Comparison of ENCODE assay signal across 35 cellular contexts in the genomic region with DNA sequence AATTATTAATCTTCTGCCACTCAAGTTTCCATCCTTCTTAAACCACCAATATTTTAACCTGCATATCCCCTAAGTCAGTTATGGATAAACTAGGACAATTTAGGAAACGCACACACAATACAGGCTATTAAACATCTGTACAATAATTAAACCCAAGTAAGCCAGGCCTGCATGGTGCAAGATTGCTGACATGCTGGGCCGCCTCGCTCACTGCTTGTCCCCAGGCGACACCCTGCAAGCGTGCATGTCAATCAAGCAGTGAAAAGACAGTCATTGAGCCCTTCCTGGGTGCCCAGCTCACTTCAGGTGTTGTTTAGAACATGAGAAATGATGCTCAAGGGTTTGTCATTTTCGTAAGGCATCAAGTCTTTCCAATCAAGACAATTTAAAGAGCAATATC.
"Had no signal": no experiment of that assay in that cellular context is flagged by ENCODE, and none has a peak within 500 bp of the region (broad histone marks: within the 10 kb centered on the region; RNA-seq: fewer than 3 reads in every experiment).

No MANE protein-coding gene starts in this region.

- H3K4me3 ChIP-seq: ascending aorta, breast epithelium, cardiac muscle cell, coronary artery, dorsolateral prefrontal cortex, esophagus muscularis mucosa, gastrocnemius medialis had no signal

- H3K27me3 Mint-ChIP-seq: activated CD4-positive, alpha-beta memory T cell treated with anti-CD3 and anti-CD28 coated beads for 36 hours; activated CD4-positive, alpha-beta T cell treated with anti-CD3 and anti-CD28 coated beads for 36 hours; activated CD8-positive, alpha-beta memory T cell treated with anti-CD3 and anti-CD28 coated beads, Interleukin-2, amount 10 ng/mL, durations not matched to agents 7 days and 5 days; activated naive CD8-positive, alpha-beta T cell treated with anti-CD3 and anti-CD28 coated beads, Interleukin-2, amount 50 U/mL, for 24 hours; central memory CD8-positive, alpha-beta T cell; dendritic cell treated with granulocyte-macrophage colony-stimulating factor and Interleukin-4, amounts not matched to agents 40 ng/mL and 50 ng/mL, for 4 days had no signal

- H3K9me3 Mint-ChIP-seq: activated CD4-positive, alpha-beta T cell treated with anti-CD3 and anti-CD28 coated beads, Interleukin-2, amount 10 ng/mL, durations not matched to agents 24 days and 14 days; activated T-helper 1 cell treated with anti-CD3 and anti-CD28 coated beads, Interleukin-12 subunit alpha, Interleukin-12 subunit beta, Interleukin-2, Interleukin-4 antibody, amounts not matched to agents 30 ng/mL and 10 ng/mL and 1 ng/mL, durations not matched to agents 14 hours and 24 hours and 36 hours; activated T-helper 2 cell treated with anti-CD3 and anti-CD28 coated beads, Interferon-gamma antibody, Interleukin-2, Interleukin-4, amounts not matched to agents 10 μg/mL and 5 μg/mL and 100 μg/mL, durations not matched to agents 14 hours and 24 hours and 36 hours; T-helper 2 cell treated with Interferon-gamma antibody and Interleukin-4, amounts not matched to agents 5 μg/mL and 100 μg/mL, for 36 hours had no signal

- H3K9me3 ChIP-seq: gastrocnemius medialis had no signal

- H3K27me3 ChIP-seq: ascending aorta, breast epithelium, cardiac muscle cell, dorsolateral prefrontal cortex, esophagus muscularis mucosa, foreskin keratinocyte, gastrocnemius medialis had no signal

- H3K27ac ChIP-seq: ascending aorta, cardiac muscle cell, dorsolateral prefrontal cortex, esophagus muscularis mucosa, foreskin keratinocyte, gastrocnemius medialis had no signal

- DNase-seq: activated CD4-positive, alpha-beta memory T cell treated with anti-CD3 and anti-CD28 coated beads for 36 hours; activated CD4-positive, alpha-beta T cell treated with anti-CD3 and anti-CD28 coated beads for 36 hours; activated CD4-positive, alpha-beta T cell treated with anti-CD3 and anti-CD28 coated beads, Interleukin-2, amount 10 ng/mL, durations not matched to agents 24 days and 14 days; activated CD4-positive, CD25-positive, alpha-beta regulatory T cell; activated CD4-positive, CD25-positive, alpha-beta regulatory T cell treated with anti-CD3 and anti-CD28 coated beads, Interleukin-2, amount 50 U/mL, for 72 hours; activated CD8-positive, alpha-beta memory T cell treated with anti-CD3 and anti-CD28 coated beads, Interleukin-2, amount 10 ng/mL, durations not matched to agents 7 days and 5 days; activated CD8-positive, alpha-beta memory T cell treated with anti-CD3 and anti-CD28 coated beads, Interleukin-2, amount 50 U/mL, for 4 hours; activated CD8-positive, alpha-beta T cell treated with anti-CD3 and anti-CD28 coated beads, Interleukin-2, amount 10 ng/mL, durations not matched to agents 7 days and 5 days; activated effector memory CD4-positive, alpha-beta T cell treated with anti-CD3 and anti-CD28 coated beads, Interleukin-2, amount 50 U/mL, for 16 hours; activated naive CD4-positive, alpha-beta T cell treated with anti-CD3 and anti-CD28 coated beads for 36 hours; activated naive CD8-positive, alpha-beta T cell treated with anti-CD3 and anti-CD28 coated beads for 36 hours; activated naive CD8-positive, alpha-beta T cell treated with anti-CD3 and anti-CD28 coated beads, Interleukin-2, amount 50 U/mL, for 24 hours; activated T-cell treated with anti-CD3 and anti-CD28 coated beads, Interleukin-2, amount 50 U/mL, for 1 hour; activated T-cell treated with anti-CD3 and anti-CD28 coated beads, Interleukin-2, amount 50 U/mL, for 48 hours; dorsolateral prefrontal cortex; effector memory CD4-positive, alpha-beta T cell; erythroblast; foreskin keratinocyte; gastrocnemius medialis; glutamatergic neuron; T-helper 1 cell; T-helper 17 cell; T1000 had no signal

- H3K27ac Mint-ChIP-seq: activated CD4-positive, alpha-beta memory T cell treated with anti-CD3 and anti-CD28 coated beads for 36 hours; activated CD4-positive, alpha-beta T cell treated with anti-CD3 and anti-CD28 coated beads for 36 hours; activated CD4-positive, alpha-beta T cell treated with anti-CD3 and anti-CD28 coated beads, Interleukin-2, amount 10 ng/mL, durations not matched to agents 24 days and 14 days; activated CD8-positive, alpha-beta memory T cell treated with anti-CD3 and anti-CD28 coated beads, Interleukin-2, amount 10 ng/mL, durations not matched to agents 7 days and 5 days; activated CD8-positive, alpha-beta T cell treated with anti-CD3 and anti-CD28 coated beads, Interleukin-2, amount 10 ng/mL, durations not matched to agents 7 days and 5 days; activated naive CD4-positive, alpha-beta T cell treated with anti-CD3 and anti-CD28 coated beads for 36 hours; activated naive CD4-positive, alpha-beta T cell treated with anti-CD3 and anti-CD28 coated beads, Interleukin-2, amount 50 U/mL, for 24 hours; activated naive CD8-positive, alpha-beta T cell treated with anti-CD3 and anti-CD28 coated beads for 36 hours; activated naive CD8-positive, alpha-beta T cell treated with anti-CD3 and anti-CD28 coated beads, Interleukin-2, amount 50 U/mL, for 24 hours; activated T-helper 1 cell treated with anti-CD3 and anti-CD28 coated beads, Interleukin-12 subunit alpha, Interleukin-12 subunit beta, Interleukin-2, Interleukin-4 antibody, amounts not matched to agents 30 ng/mL and 10 ng/mL and 1 ng/mL, durations not matched to agents 14 hours and 24 hours and 36 hours; activated T-helper 2 cell treated with anti-CD3 and anti-CD28 coated beads, Interferon-gamma antibody, Interleukin-2, Interleukin-4, amounts not matched to agents 10 μg/mL and 5 μg/mL and 100 μg/mL, durations not matched to agents 14 hours and 24 hours and 36 hours; brain; dendritic cell treated with granulocyte-macrophage colony-stimulating factor and Interleukin-4, amounts not matched to agents 40 ng/mL and 50 ng/mL, for 4 days; T-helper 17 cell; T-helper 2 cell treated with Interferon-gamma antibody and Interleukin-4, amounts not matched to agents 5 μg/mL and 100 μg/mL, for 36 hours had no signal

- H3K36me3 ChIP-seq: ascending aorta, breast epithelium, cardiac muscle cell, esophagus muscularis mucosa, gastrocnemius medialis had no signal

- H3K36me3 Mint-ChIP-seq: activated CD4-positive, alpha-beta memory T cell treated with anti-CD3 and anti-CD28 coated beads for 36 hours; activated CD8-positive, alpha-beta memory T cell treated with anti-CD3 and anti-CD28 coated beads, Interleukin-2, amount 10 ng/mL, durations not matched to agents 7 days and 5 days; activated naive CD4-positive, alpha-beta T cell treated with anti-CD3 and anti-CD28 coated beads, Interleukin-2, amount 50 U/mL, for 24 hours; activated naive CD8-positive, alpha-beta T cell treated with anti-CD3 and anti-CD28 coated beads for 36 hours; brain had no signal

- H3K4me1 ChIP-seq: ascending aorta, breast epithelium, esophagus muscularis mucosa, foreskin keratinocyte, gastrocnemius medialis had no signal

- H3K4me3 Mint-ChIP-seq: activated CD4-positive, alpha-beta memory T cell treated with anti-CD3 and anti-CD28 coated beads for 36 hours; activated CD4-positive, alpha-beta T cell treated with anti-CD3 and anti-CD28 coated beads for 36 hours; activated CD4-positive, alpha-beta T cell treated with anti-CD3 and anti-CD28 coated beads, Interleukin-2, amount 10 ng/mL, durations not matched to agents 24 days and 14 days; activated CD8-positive, alpha-beta memory T cell treated with anti-CD3 and anti-CD28 coated beads, Interleukin-2, amount 10 ng/mL, durations not matched to agents 7 days and 5 days; activated CD8-positive, alpha-beta T cell treated with anti-CD3 and anti-CD28 coated beads, Interleukin-2, amount 10 ng/mL, durations not matched to agents 7 days and 5 days; activated naive CD4-positive, alpha-beta T cell treated with anti-CD3 and anti-CD28 coated beads for 36 hours; activated naive CD4-positive, alpha-beta T cell treated with anti-CD3 and anti-CD28 coated beads, Interleukin-2, amount 50 U/mL, for 24 hours; activated naive CD8-positive, alpha-beta T cell treated with anti-CD3 and anti-CD28 coated beads for 36 hours; activated naive CD8-positive, alpha-beta T cell treated with anti-CD3 and anti-CD28 coated beads, Interleukin-2, amount 50 U/mL, for 24 hours; activated T-helper 1 cell treated with anti-CD3 and anti-CD28 coated beads, Interleukin-12 subunit alpha, Interleukin-12 subunit beta, Interleukin-2, Interleukin-4 antibody, amounts not matched to agents 30 ng/mL and 10 ng/mL and 1 ng/mL, durations not matched to agents 14 hours and 24 hours and 36 hours; brain; central memory CD8-positive, alpha-beta T cell; dendritic cell treated with granulocyte-macrophage colony-stimulating factor and Interleukin-4, amounts not matched to agents 40 ng/mL and 50 ng/mL, for 4 days; T-helper 17 cell; T-helper 2 cell treated with Interferon-gamma antibody and Interleukin-4, amounts not matched to agents 5 μg/mL and 100 μg/mL, for 36 hours had no signal

- H3K4me1 Mint-ChIP-seq: activated CD4-positive, alpha-beta T cell treated with anti-CD3 and anti-CD28 coated beads for 36 hours; activated CD4-positive, alpha-beta T cell treated with anti-CD3 and anti-CD28 coated beads, Interleukin-2, amount 10 ng/mL, durations not matched to agents 24 days and 14 days; activated CD8-positive, alpha-beta memory T cell treated with anti-CD3 and anti-CD28 coated beads, Interleukin-2, amount 10 ng/mL, durations not matched to agents 7 days and 5 days; activated naive CD4-positive, alpha-beta T cell treated with anti-CD3 and anti-CD28 coated beads, Interleukin-2, amount 50 U/mL, for 24 hours; activated naive CD8-positive, alpha-beta T cell treated with anti-CD3 and anti-CD28 coated beads for 36 hours; activated naive CD8-positive, alpha-beta T cell treated with anti-CD3 and anti-CD28 coated beads, Interleukin-2, amount 50 U/mL, for 24 hours; central memory CD8-positive, alpha-beta T cell; T-helper 17 cell had no signal
